Comparison of ENCODE assay signal across 8 cellular contexts in genomic region chr17:40075216-40076100, GRCh38. TPM values are rescaled to one million over a fixed set of nuclear protein-coding genes. Genes with fewer than 3 reads are reported as not detected.
A peak's percentile ranks its signal among the peaks of the same experiment; 100 is the strongest.
DNase-seq lines count a peak whose midpoint lies in the region; ATAC-seq and TF ChIP-seq lines count a peak whose summit lies in the region.

No MANE protein-coding gene starts in this region.

- H3K27me3 ChIP-seq in Panc1 (ENCODE audit: control insufficient read depth, insufficient read depth, low read length): no peaks in the 10 kb centered on the region
- no peaks in the 10 kb centered on the region for H3K27me3 ChIP-seq in upper lobe of left lung

- H3K27ac ChIP-seq in Panc1 (ENCODE audit: low read length) (peak overlapping the region; percentile 53; the same call in 1 of the 2 replicates), upper lobe of left lung (peak overlapping the region; percentile 86 to 94 (median 90))

- intact Hi-C loops in Panc1 (cut with micrococcal nuclease; ENCODE audit: unreplicated experiment): no loop called here

- no peaks in the 10 kb centered on the region for H3K9me3 Mint-ChIP-seq in activated T-helper 17 cell treated with anti-CD3 and anti-CD28 coated beads, Interleukin-2, amount 50 U/mL, for 72 hours

- in situ Hi-C loops in Panc1 (cut with HindIII; ENCODE audit: low pct_unique_long_range_greater_than_20kb, low sequenced_read_pairs): no loop called here

- peaks cover 10% of the 10 kb centered on the region for H3K4me1 Mint-ChIP-seq in activated T-helper 17 cell treated with anti-CD3 and anti-CD28 coated beads, Interleukin-2, amount 50 U/mL, for 72 hours

- peak in 12 of 14 donors; percentile 69 to 90 (median 84) for DNase-seq in C1 segment of cervical spinal cord (lab: John Stamatoyannopoulos, UW)
- DNase-seq in Panc1 (ENCODE audit: low read depth, low spot score): no peak
- peak; percentile 73 for DNase-seq in fibroblast of villous mesenchyme (ENCODE audit: low read depth)
- DNase-seq in nucleus accumbens (lab: John Stamatoyannopoulos, UW): peak in 52 of 56 donors; percentile 53 to 89 (median 80)
- DNase-seq in upper lobe of left lung: peak in 1 of 2 donors; percentile 93

- H3K4me1 ChIP-seq in Panc1 (ENCODE audit: control insufficient read depth, insufficient read depth, low read length) (peaks cover 45% of the 10 kb centered on the region), upper lobe of left lung (peaks cover 61 to 69% (median 67%) of the 10 kb centered on the region in 4 donors)

- peak in 2 of 4 donors; percentile 47 to 81 for TF ChIP-seq EP300 in upper lobe of left lung (IDR thresholded peaks at IDR 0.05)

- CTCF ChIA-PET in Panc1 (lab: Charles Lee): interaction anchor here (0.6 to 1.7 kb wide), 15 partner anchors 9 to 146 kb away, joined by 3 to 17 read pairs (median 4); partner anchors contain the start of gene MED24

- 9 to 12% methylated on average over 5 to 15 of the region's 15 CpGs for WGBS in upper lobe of left lung, 2 donors

- H3K4me3 ChIP-seq in Panc1 (ENCODE audit: low read depth in 2 of 2, low read length in 2 of 2): no peak overlapping the region
- H3K4me3 ChIP-seq in fibroblast of villous mesenchyme (ENCODE audit: low read depth, low read length): no peak overlapping the region
- H3K4me3 ChIP-seq in upper lobe of left lung: peak overlapping the region in 2 of 4 donors; percentile 8 to 19

- peaks cover 4% of the 10 kb centered on the region for H3K36me3 Mint-ChIP-seq in activated T-helper 17 cell treated with anti-CD3 and anti-CD28 coated beads, Interleukin-2, amount 50 U/mL, for 72 hours (ENCODE audit: low read depth)

- no TSS peak for BruUV-seq in Panc1 (replicated peaks; lab: Mats Ljungman, UMichigan)

- peak; percentile 44 for ATAC-seq in HG02885 (IDR thresholded peaks at IDR 0.05; ENCODE audit: poor library complexity, unreplicated experiment)
- ATAC-seq in Panc1: peak; percentile 59
- peak; percentile 85 for ATAC-seq in activated T-helper 17 cell treated with anti-CD3 and anti-CD28 coated beads, Interleukin-2, amount 50 U/mL, for 72 hours (replicated peaks)
- peak; percentile 81 to 87 for ATAC-seq in upper lobe of left lung (ENCODE audit: low FRiP score in 2 of 2)
- no peak for ATAC-seq in HG02763 (IDR thresholded peaks at IDR 0.05; ENCODE audit: unreplicated experiment)

- no peaks in the 10 kb centered on the region for H3K27me3 Mint-ChIP-seq in activated T-helper 17 cell treated with anti-CD3 and anti-CD28 coated beads, Interleukin-2, amount 50 U/mL, for 72 hours

- TF ChIP-seq CTCF in Panc1 (IDR thresholded peaks at IDR 0.05) (peak; percentile 91), fibroblast of villous mesenchyme (IDR thresholded peaks at IDR 0.05; ENCODE audit: insufficient read depth, low read depth, low read length) (peak; percentile 91), upper lobe of left lung (IDR thresholded peaks at IDR 0.05) (peak; percentile 91 to 95 (median 92))

- H3K36me3 ChIP-seq in Panc1 (ENCODE audit: control insufficient read depth, insufficient read depth, low read length) (no peaks in the 10 kb centered on the region), upper lobe of left lung (peaks cover 0 to 33% (median 9%) of the 10 kb centered on the region in 4 donors)

- peak overlapping the region; percentile 65 for H3K27ac Mint-ChIP-seq in activated T-helper 17 cell treated with anti-CD3 and anti-CD28 coated beads, Interleukin-2, amount 50 U/mL, for 72 hours

- H3K9me3 ChIP-seq in Panc1 (ENCODE audit: control insufficient read depth, insufficient read depth, low read depth, low read length) (no peaks in the 10 kb centered on the region), upper lobe of left lung (no peaks in the 10 kb centered on the region)

- peak overlapping the region; percentile 26 for H3K4me3 Mint-ChIP-seq in activated T-helper 17 cell treated with anti-CD3 and anti-CD28 coated beads, Interleukin-2, amount 50 U/mL, for 72 hours

- POLR2A ChIA-PET in Panc1 (lab: Charles Lee): no interaction called here

- TF ChIP-seq POLR2A in upper lobe of left lung (IDR thresholded peaks at IDR 0.05): peak in 1 of 4 donors; percentile 15

RNA-seq across cellular contexts. Expression of gene THRA, which starts 12.7 kb away (rescaled TPM):
- total RNA-seq in Panc1 (2021; ENCODE audit: unreplicated experiment): 11.7 TPM
- polyA plus RNA-seq in Panc1 (2012; ENCODE audit: insufficient read length): 13.6 TPM
- total RNA-seq in activated T-helper 17 cell treated with anti-CD3 and anti-CD28 coated beads, Interleukin-2, amount 50 U/mL, for 72 hours: 10 to 100 TPM; 10.3 to 14.4 TPM
- total RNA-seq in fibroblast of villous mesenchyme: 19.0 and 27.2 TPM in 2 replicates
- total RNA-seq in upper lobe of left lung: 10 to 100 TPM; 31.0 to 55.3 (median 49.9) TPM

RNA-seq across cellular contexts. Expression of gene MED24, which starts 21.2 kb away (rescaled TPM):
- total RNA-seq in Panc1 (2021; ENCODE audit: unreplicated experiment) (93.9 TPM), fibroblast of villous mesenchyme (46.7 and 47.9 TPM in 2 replicates), upper lobe of left lung (100 to 1,000 TPM in 1 of 6 donors, 10 to 100 TPM in 5; 36.5 to 157 (median 71.0) TPM)
- polyA plus RNA-seq in Panc1 (2012; ENCODE audit: insufficient read length): 89.2 TPM
- total RNA-seq in activated T-helper 17 cell treated with anti-CD3 and anti-CD28 coated beads, Interleukin-2, amount 50 U/mL, for 72 hours: 100 to 1,000 TPM in 1 of 2 donors, 10 to 100 TPM in 1; 83.5 to 140 TPM

RNA-seq across cellular contexts. Expression of gene NR1D1, which starts 24.9 kb away (rescaled TPM):
- total RNA-seq in Panc1 (2021; ENCODE audit: unreplicated experiment) (8.8 TPM), fibroblast of villous mesenchyme (1.7 and 2.3 TPM in 2 replicates), upper lobe of left lung (10 to 100 TPM in 5 of 6 donors, 1 to 10 TPM in 1; 3.8 to 24.7 (median 15.8) TPM)
- 8.6 TPM for polyA plus RNA-seq in Panc1 (2012; ENCODE audit: insufficient read length)
- 10 to 100 TPM; 12.2 to 21.8 TPM for total RNA-seq in activated T-helper 17 cell treated with anti-CD3 and anti-CD28 coated beads, Interleukin-2, amount 50 U/mL, for 72 hours

RNA-seq across cellular contexts. Expression of gene MSL1, which starts 46.3 kb away (rescaled TPM):
- total RNA-seq in Panc1 (2021; ENCODE audit: unreplicated experiment) (96.3 TPM), fibroblast of villous mesenchyme (64.4 and 73.0 TPM in 2 replicates), upper lobe of left lung (100 to 1,000 TPM in 3 of 6 donors, 10 to 100 TPM in 3; 57.6 to 240 (median 97.0) TPM)
- polyA plus RNA-seq in Panc1 (2012; ENCODE audit: insufficient read length): 48.8 TPM
- total RNA-seq in activated T-helper 17 cell treated with anti-CD3 and anti-CD28 coated beads, Interleukin-2, amount 50 U/mL, for 72 hours: 100 to 1,000 TPM in 1 of 2 donors, 10 to 100 TPM in 1; 80.5 to 114 TPM
